ENCODE assay signal across 24 cellular contexts in genomic region chr6:44665683-44666082, GRCh38.
"Had no signal": no experiment of that assay in that cellular context is flagged by ENCODE, and none has a peak within 500 bp of the region (broad histone marks: within the 10 kb centered on the region; RNA-seq: fewer than 3 reads in every experiment).

No MANE protein-coding gene starts in this region.

- ATAC-seq: activated CD4-positive, CD25-positive, alpha-beta regulatory T cell treated with anti-CD3 and anti-CD28 coated beads, Interleukin-2, amount 50 U/mL, for 24 hours; left ventricle myocardium superior; mucosa of descending colon; right cardiac atrium; stimulated activated memory B cell treated with anti-CD40 and anti-IgM and Interleukin-4, amounts not matched to agents 10 μg/mL and 1 μg/mL and 100 μg/mL, for 72 hours had no signal

- H3K36me3 ChIP-seq: ascending aorta, breast epithelium, esophagus squamous epithelium, prostate gland had no signal

- H3K4me1 ChIP-seq: ascending aorta had no signal

- H3K9me3 Mint-ChIP-seq: naive B cell; neural crest cell; stimulated activated memory B cell treated with anti-CD40 and anti-IgM and Interleukin-4, amounts not matched to agents 10 μg/mL and 1 μg/mL and 100 μg/mL, for 72 hours had no signal

- H3K27ac Mint-ChIP-seq: naive B cell; stimulated activated memory B cell treated with anti-CD40 and anti-IgM and Interleukin-4, amounts not matched to agents 10 μg/mL and 1 μg/mL and 100 μg/mL, for 72 hours had no signal

- H3K4me3 Mint-ChIP-seq: naive B cell; stimulated activated memory B cell treated with anti-CD40 and anti-IgM and Interleukin-4, amounts not matched to agents 10 μg/mL and 1 μg/mL and 100 μg/mL, for 72 hours had no signal

- H3K4me3 ChIP-seq: ascending aorta, breast epithelium, esophagus squamous epithelium, mucosa of descending colon, prostate gland had no signal

- H3K27ac ChIP-seq: ascending aorta, esophagus squamous epithelium had no signal

- H3K9me3 ChIP-seq: ascending aorta, breast epithelium, esophagus squamous epithelium, mucosa of descending colon, prostate gland had no signal

- DNase-seq: activated CD4-positive, alpha-beta T cell treated with anti-CD3 and anti-CD28 coated beads, Interleukin-2, amount 50 U/mL, for 1 hour; activated CD8-positive, alpha-beta memory T cell treated with anti-CD3 and anti-CD28 coated beads for 24 hours; activated CD8-positive, alpha-beta memory T cell treated with anti-CD3 and anti-CD28 coated beads, Interleukin-2, amount 50 U/mL, for 48 hours; activated effector memory CD4-positive, alpha-beta T cell treated with anti-CD3 and anti-CD28 coated beads, Interleukin-2, amount 50 U/mL, for 16 hours; activated naive CD4-positive, alpha-beta T cell treated with anti-CD3 and anti-CD28 coated beads, Interleukin-2, amount 50 U/mL, for 16 hours; activated T-cell treated with anti-CD3 and anti-CD28 coated beads, Interleukin-2, amount 50 U/mL, for 48 hours; effector CD8-positive, alpha-beta T cell; esophagus squamous epithelium; foreskin fibroblast; left ventricle myocardium superior; mucosa of descending colon; naive B cell; right cardiac atrium; small intestine; stimulated activated CD4-positive, alpha-beta T cell treated with anti-CD3 and anti-CD28 coated beads, Interleukin-4, amount 100 ng/mL, for 1 hour; T-helper 1 cell; T-helper 9 cell had no signal

- FAIRE-seq: small intestine, urothelium cell line had no signal

- H3K27me3 ChIP-seq: ascending aorta, breast epithelium, esophagus squamous epithelium had no signal

- H3K36me3 Mint-ChIP-seq: naive B cell; stimulated activated memory B cell treated with anti-CD40 and anti-IgM and Interleukin-4, amounts not matched to agents 10 μg/mL and 1 μg/mL and 100 μg/mL, for 72 hours had no signal
